Comparison of ENCODE assay signal across 8 cellular contexts in genomic region chr17:50346313-50347086, GRCh38. TPM values are rescaled to one million over a fixed set of nuclear protein-coding genes. Genes with fewer than 3 reads are reported as not detected.
DNase-seq lines count a peak whose midpoint lies in the region; ATAC-seq and TF ChIP-seq lines count a peak whose summit lies in the region.

No MANE protein-coding gene starts in this region.

- no peaks in the 10 kb centered on the region for H3K9me3 Mint-ChIP-seq in activated CD4-positive, alpha-beta T cell treated with anti-CD3 and anti-CD28 coated beads, Interleukin-2, amount 10 ng/mL, durations not matched to agents 7 days and 5 days
- no peaks in the 10 kb centered on the region for H3K9me3 Mint-ChIP-seq in naive thymus-derived CD8-positive, alpha-beta T cell

- TF ChIP-seq CTCF in DND-41 (IDR thresholded peaks at IDR 0.05; ENCODE audit: borderline replicate concordance, extremely low read depth, low read length, poor library complexity, severe bottlenecking) (no peak), suprapubic skin (IDR thresholded peaks at IDR 0.05) (no peak)

- H3K4me3 ChIP-seq in DND-41 (ENCODE audit: low read depth in 1 of 2, low read length in 2 of 2) (peak overlapping the region; percentile 63 to 90), suprapubic skin (peak overlapping the region; percentile 74)

- peak overlapping the region; percentile 99 for H3K4me2 ChIP-seq in DND-41 (ENCODE audit: insufficient read depth, low read length)

- H3K36me3 Mint-ChIP-seq in activated CD4-positive, alpha-beta T cell treated with anti-CD3 and anti-CD28 coated beads, Interleukin-2, amount 10 ng/mL, durations not matched to agents 7 days and 5 days (ENCODE audit: low read depth), result no peaks in the 10 kb centered on the region
- H3K36me3 Mint-ChIP-seq in naive thymus-derived CD8-positive, alpha-beta T cell, result no peaks in the 10 kb centered on the region

- POLR2A ChIA-PET in activated CD4-positive, alpha-beta T cell treated with anti-CD3 and anti-CD28 coated beads, Interleukin-2, amount 10 ng/mL, durations not matched to agents 7 days and 5 days (lab: Charles Lee), result no interaction called here
- POLR2A ChIA-PET in naive thymus-derived CD8-positive, alpha-beta T cell (lab: Charles Lee), result interaction anchor here (0.5 to 2.2 kb wide), 14 partner anchors 9 to 985 kb away, joined by 3 to 16 read pairs (median 4); partner anchors contain the start of genes EME1, LRRC59, MRPL27 and PDK2

- TF ChIP-seq EP300 in suprapubic skin (IDR thresholded peaks at IDR 0.05), result no peak

- TF ChIP-seq POLR2A in suprapubic skin (IDR thresholded peaks at IDR 0.05), result no peak

- peak overlapping the region; percentile 92 for H3K27ac Mint-ChIP-seq in activated CD4-positive, alpha-beta T cell treated with anti-CD3 and anti-CD28 coated beads, Interleukin-2, amount 10 ng/mL, durations not matched to agents 7 days and 5 days
- H3K27ac Mint-ChIP-seq in naive thymus-derived CD8-positive, alpha-beta T cell, result peak overlapping the region; percentile 65 to 94 (median 84)

- 0% methylated on average over 22 of the region's 55 CpGs for WGBS in suprapubic skin

- H4K20me1 ChIP-seq in DND-41 (ENCODE audit: insufficient read depth, low read length), result peaks cover 16% of the 10 kb centered on the region; the same call in 1 of the 2 replicates

- ATAC-seq in DND-41 (ENCODE audit: insufficient read depth, low read depth) (peak; percentile 65), GM21360 (IDR thresholded peaks at IDR 0.05; ENCODE audit: unreplicated experiment) (peak; percentile 59)
- ATAC-seq in naive thymus-derived CD8-positive, alpha-beta T cell, result peak; percentile 73 to 78

- peaks cover 35% of the 10 kb centered on the region for H3K4me1 Mint-ChIP-seq in activated CD4-positive, alpha-beta T cell treated with anti-CD3 and anti-CD28 coated beads, Interleukin-2, amount 10 ng/mL, durations not matched to agents 7 days and 5 days
- H3K4me1 Mint-ChIP-seq in naive thymus-derived CD8-positive, alpha-beta T cell, result peaks cover 27 to 46% (median 40%) of the 10 kb centered on the region in 4 donors

- H3K9ac ChIP-seq in DND-41 (ENCODE audit: low read depth, low read length), result peak overlapping the region; percentile 90

- no peak for DNase-seq in DND-41
- DNase-seq in HK-2 (ENCODE audit: unreplicated experiment), result peak; percentile 44
- peak; percentile 47 for DNase-seq in activated CD4-positive, alpha-beta T cell treated with anti-CD3 and anti-CD28 coated beads, Interleukin-2, amount 10 ng/mL, durations not matched to agents 7 days and 5 days
- DNase-seq in epithelial cell of prostate (ENCODE audit: low read depth, low spot score), result no peak
- DNase-seq in naive thymus-derived CD8-positive, alpha-beta T cell, result peak in 3 of 10 donors; percentile 26 to 76 (median 43)
- DNase-seq in suprapubic skin (ENCODE audit: low spot score in 2 of 2), result peak; percentile 79 to 83
- DNase-seq in putamen (ENCODE audit: low spot score), result no peak

- H3K4me3 Mint-ChIP-seq in activated CD4-positive, alpha-beta T cell treated with anti-CD3 and anti-CD28 coated beads, Interleukin-2, amount 10 ng/mL, durations not matched to agents 7 days and 5 days, result peak overlapping the region; percentile 88
- peak overlapping the region; percentile 81 to 95 (median 87) for H3K4me3 Mint-ChIP-seq in naive thymus-derived CD8-positive, alpha-beta T cell

- CTCF ChIA-PET in activated CD4-positive, alpha-beta T cell treated with anti-CD3 and anti-CD28 coated beads, Interleukin-2, amount 10 ng/mL, durations not matched to agents 7 days and 5 days (lab: Charles Lee), result interaction anchor here (0.7 to 5.5 kb wide), 5 partner anchors 15 to 1488 kb away, joined by 3 to 28 read pairs (median 3); partner anchors contain the start of gene LRRC59

- peak overlapping the region; percentile 92 for H2AFZ ChIP-seq in DND-41 (ENCODE audit: low read depth, low read length)

- no peaks in the 10 kb centered on the region for H3K27me3 ChIP-seq in DND-41 (ENCODE audit: insufficient read depth, low read length, poor library complexity)
- H3K27me3 ChIP-seq in suprapubic skin, result no peaks in the 10 kb centered on the region

- peaks cover 43% of the 10 kb centered on the region for H3K79me2 ChIP-seq in DND-41 (ENCODE audit: insufficient read depth, low read length)

- H3K9me3 ChIP-seq in DND-41 (ENCODE audit: insufficient read depth, low read length, severe bottlenecking) (no peaks in the 10 kb centered on the region), suprapubic skin (no peaks in the 10 kb centered on the region)

- H3K27ac ChIP-seq in DND-41 (ENCODE audit: low read length) (peak overlapping the region; percentile 91), epithelial cell of prostate (peak overlapping the region; percentile 40), suprapubic skin (peak overlapping the region; percentile 69)

- H3K4me1 ChIP-seq in DND-41 (ENCODE audit: insufficient read depth, low read length) (peaks cover 24% of the 10 kb centered on the region), suprapubic skin (peaks cover 34% of the 10 kb centered on the region)

- H3K27me3 Mint-ChIP-seq in activated CD4-positive, alpha-beta T cell treated with anti-CD3 and anti-CD28 coated beads, Interleukin-2, amount 10 ng/mL, durations not matched to agents 7 days and 5 days, result no peaks in the 10 kb centered on the region
- no peaks in the 10 kb centered on the region for H3K27me3 Mint-ChIP-seq in naive thymus-derived CD8-positive, alpha-beta T cell

- no peaks in the 10 kb centered on the region; the same call in 1 of the 2 replicates for H3K36me3 ChIP-seq in DND-41 (ENCODE audit: insufficient read depth, low read length)
- H3K36me3 ChIP-seq in suprapubic skin, result no peaks in the 10 kb centered on the region

RNA-seq across cellular contexts. Expression of gene XYLT2, which starts 0.6 kb away (rescaled TPM):
- total RNA-seq in activated CD4-positive, alpha-beta T cell treated with anti-CD3 and anti-CD28 coated beads, Interleukin-2, amount 10 ng/mL, durations not matched to agents 7 days and 5 days, result 10 to 100 TPM; 22.1 to 23.6 TPM
- 10 to 100 TPM; 34.3 to 42.5 TPM for total RNA-seq in naive thymus-derived CD8-positive, alpha-beta T cell
- polyA plus RNA-seq in naive thymus-derived CD8-positive, alpha-beta T cell, result 10 to 100 TPM in 1 of 3 donors, 1 to 10 TPM in 2; 6.9 to 16.8 (median 7.4) TPM
- 10 to 100 TPM; 36.9 to 61.3 (median 45.5) TPM for total RNA-seq in suprapubic skin

RNA-seq across cellular contexts. Expression of gene MRPL27, which starts 26.5 kb away (rescaled TPM):
- total RNA-seq in activated CD4-positive, alpha-beta T cell treated with anti-CD3 and anti-CD28 coated beads, Interleukin-2, amount 10 ng/mL, durations not matched to agents 7 days and 5 days, result 10 to 100 TPM; 62.9 to 71.4 TPM
- total RNA-seq in naive thymus-derived CD8-positive, alpha-beta T cell, result 10 to 100 TPM; 28.0 to 30.0 TPM
- 10 to 100 TPM; 28.7 to 60.6 (median 45.7) TPM for polyA plus RNA-seq in naive thymus-derived CD8-positive, alpha-beta T cell
- 10 to 100 TPM; 60.3 to 87.7 (median 65.3) TPM for total RNA-seq in suprapubic skin

RNA-seq across cellular contexts. Expression of gene EME1, which starts 26.5 kb away (rescaled TPM):
- total RNA-seq in activated CD4-positive, alpha-beta T cell treated with anti-CD3 and anti-CD28 coated beads, Interleukin-2, amount 10 ng/mL, durations not matched to agents 7 days and 5 days, result 10 to 100 TPM; 19.9 to 21.8 TPM
- 1 to 10 TPM; 1.9 to 2.7 TPM for total RNA-seq in naive thymus-derived CD8-positive, alpha-beta T cell
- polyA plus RNA-seq in naive thymus-derived CD8-positive, alpha-beta T cell, result under 1 TPM in 1 of 3 donors, not detected in 2; 0.38 TPM
- total RNA-seq in suprapubic skin, result 1 to 10 TPM in 2 of 4 donors, under 1 TPM in 2; 0.39 to 2.5 (median 0.98) TPM

RNA-seq across cellular contexts. Expression of gene LRRC59, which starts 50.8 kb away (rescaled TPM):
- total RNA-seq in activated CD4-positive, alpha-beta T cell treated with anti-CD3 and anti-CD28 coated beads, Interleukin-2, amount 10 ng/mL, durations not matched to agents 7 days and 5 days, result 10 to 100 TPM; 60.8 to 68.5 TPM
- total RNA-seq in naive thymus-derived CD8-positive, alpha-beta T cell, result 10 to 100 TPM; 25.7 to 27.7 TPM
- 10 to 100 TPM; 12.8 to 14.1 (median 13.8) TPM for polyA plus RNA-seq in naive thymus-derived CD8-positive, alpha-beta T cell
- total RNA-seq in suprapubic skin, result 10 to 100 TPM; 16.5 to 58.0 (median 39.0) TPM

Comparison
In these comparisons a context has a peak if more than half of its experiments do, and no peak if none do; other contexts are left out.
1. DNase-seq: peak in HK-2 (single experiment), activated CD4-positive, alpha-beta T cell treated with anti-CD3 and anti-CD28 coated beads, Interleukin-2, amount 10 ng/mL, durations not matched to agents 7 days and 5 days (single experiment) and suprapubic skin (2 of 2); none in DND-41 (single experiment), epithelial cell of prostate (single experiment) and putamen (single experiment).
2. H3K27ac ChIP-seq: peak in every context shown above with its lines; median percentile 91 in DND-41; 69 in suprapubic skin; 40 in epithelial cell of prostate.
3. RNA of gene EME1, which starts 26.5 kb away (total RNA-seq): 19.9 to 21.8 TPM in activated CD4-positive, alpha-beta T cell treated with anti-CD3 and anti-CD28 coated beads, Interleukin-2, amount 10 ng/mL, durations not matched to agents 7 days and 5 days; 1.9 to 2.7 TPM in naive thymus-derived CD8-positive, alpha-beta T cell and 0.39 to 2.5 TPM in suprapubic skin; every median in the first group is over 4 times any median in the second.
4. Peak in every context shown above with its lines, with median percentiles within 50 percentile points of each other: ATAC-seq.